Comparison of ENCODE assay signal across 1 cellular context in genomic region chr1:12149791-12150175, GRCh38.
TF ChIP-seq lines count a peak whose summit lies in the region.

No MANE protein-coding gene starts in this region.

TF ChIP-seq in GM23338, 12 proteins besides CTCF, POLR2A, EP300 and RAD21:
- TF ChIP-seq, protein P1, sequence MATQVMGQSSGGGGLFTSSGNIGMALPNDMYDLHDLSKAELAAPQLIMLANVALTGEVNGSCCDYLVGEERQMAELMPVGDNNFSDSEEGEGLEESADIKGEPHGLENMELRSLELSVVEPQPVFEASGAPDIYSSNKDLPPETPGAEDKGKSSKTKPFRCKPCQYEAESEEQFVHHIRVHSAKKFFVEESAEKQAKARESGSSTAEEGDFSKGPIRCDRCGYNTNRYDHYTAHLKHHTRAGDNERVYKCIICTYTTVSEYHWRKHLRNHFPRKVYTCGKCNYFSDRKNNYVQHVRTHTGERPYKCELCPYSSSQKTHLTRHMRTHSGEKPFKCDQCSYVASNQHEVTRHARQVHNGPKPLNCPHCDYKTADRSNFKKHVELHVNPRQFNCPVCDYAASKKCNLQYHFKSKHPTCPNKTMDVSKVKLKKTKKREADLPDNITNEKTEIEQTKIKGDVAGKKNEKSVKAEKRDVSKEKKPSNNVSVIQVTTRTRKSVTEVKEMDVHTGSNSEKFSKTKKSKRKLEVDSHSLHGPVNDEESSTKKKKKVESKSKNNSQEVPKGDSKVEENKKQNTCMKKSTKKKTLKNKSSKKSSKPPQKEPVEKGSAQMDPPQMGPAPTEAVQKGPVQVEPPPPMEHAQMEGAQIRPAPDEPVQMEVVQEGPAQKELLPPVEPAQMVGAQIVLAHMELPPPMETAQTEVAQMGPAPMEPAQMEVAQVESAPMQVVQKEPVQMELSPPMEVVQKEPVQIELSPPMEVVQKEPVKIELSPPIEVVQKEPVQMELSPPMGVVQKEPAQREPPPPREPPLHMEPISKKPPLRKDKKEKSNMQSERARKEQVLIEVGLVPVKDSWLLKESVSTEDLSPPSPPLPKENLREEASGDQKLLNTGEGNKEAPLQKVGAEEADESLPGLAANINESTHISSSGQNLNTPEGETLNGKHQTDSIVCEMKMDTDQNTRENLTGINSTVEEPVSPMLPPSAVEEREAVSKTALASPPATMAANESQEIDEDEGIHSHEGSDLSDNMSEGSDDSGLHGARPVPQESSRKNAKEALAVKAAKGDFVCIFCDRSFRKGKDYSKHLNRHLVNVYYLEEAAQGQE (IDR thresholded peaks at IDR 0.05; ENCODE audit: unreplicated experiment): no peak
- TF ChIP-seq CREB1 (CRISPR knock-in tag; IDR thresholded peaks at IDR 0.05; ENCODE audit: low read depth) (no peak), POLR2AphosphoS5 (IDR thresholded peaks at IDR 0.05; ENCODE audit: low read depth) (no peak), JUNB (IDR thresholded peaks at IDR 0.05; ENCODE audit: unreplicated experiment) (no peak), EZH2phosphoT487 (IDR thresholded peaks at IDR 0.05; ENCODE audit: unreplicated experiment) (no peak), ZNF114 (CRISPR knock-in tag; IDR thresholded peaks at IDR 0.05) (no peak), ZNF331 (CRISPR knock-in tag; IDR thresholded peaks at IDR 0.05; ENCODE audit: low read depth) (no peak), EZH2 (IDR thresholded peaks at IDR 0.05; ENCODE audit: low read depth, unreplicated experiment) (no peak), NANOG (IDR thresholded peaks at IDR 0.05; ENCODE audit: borderline replicate concordance) (no peak), STAT1 (IDR thresholded peaks at IDR 0.05; ENCODE audit: unreplicated experiment) (no peak)
- TF ChIP-seq, protein P2, sequence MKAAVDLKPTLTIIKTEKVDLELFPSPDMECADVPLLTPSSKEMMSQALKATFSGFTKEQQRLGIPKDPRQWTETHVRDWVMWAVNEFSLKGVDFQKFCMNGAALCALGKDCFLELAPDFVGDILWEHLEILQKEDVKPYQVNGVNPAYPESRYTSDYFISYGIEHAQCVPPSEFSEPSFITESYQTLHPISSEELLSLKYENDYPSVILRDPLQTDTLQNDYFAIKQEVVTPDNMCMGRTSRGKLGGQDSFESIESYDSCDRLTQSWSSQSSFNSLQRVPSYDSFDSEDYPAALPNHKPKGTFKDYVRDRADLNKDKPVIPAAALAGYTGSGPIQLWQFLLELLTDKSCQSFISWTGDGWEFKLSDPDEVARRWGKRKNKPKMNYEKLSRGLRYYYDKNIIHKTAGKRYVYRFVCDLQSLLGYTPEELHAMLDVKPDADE (IDR thresholded peaks at IDR 0.05): no peak
- TF ChIP-seq, protein P3, sequence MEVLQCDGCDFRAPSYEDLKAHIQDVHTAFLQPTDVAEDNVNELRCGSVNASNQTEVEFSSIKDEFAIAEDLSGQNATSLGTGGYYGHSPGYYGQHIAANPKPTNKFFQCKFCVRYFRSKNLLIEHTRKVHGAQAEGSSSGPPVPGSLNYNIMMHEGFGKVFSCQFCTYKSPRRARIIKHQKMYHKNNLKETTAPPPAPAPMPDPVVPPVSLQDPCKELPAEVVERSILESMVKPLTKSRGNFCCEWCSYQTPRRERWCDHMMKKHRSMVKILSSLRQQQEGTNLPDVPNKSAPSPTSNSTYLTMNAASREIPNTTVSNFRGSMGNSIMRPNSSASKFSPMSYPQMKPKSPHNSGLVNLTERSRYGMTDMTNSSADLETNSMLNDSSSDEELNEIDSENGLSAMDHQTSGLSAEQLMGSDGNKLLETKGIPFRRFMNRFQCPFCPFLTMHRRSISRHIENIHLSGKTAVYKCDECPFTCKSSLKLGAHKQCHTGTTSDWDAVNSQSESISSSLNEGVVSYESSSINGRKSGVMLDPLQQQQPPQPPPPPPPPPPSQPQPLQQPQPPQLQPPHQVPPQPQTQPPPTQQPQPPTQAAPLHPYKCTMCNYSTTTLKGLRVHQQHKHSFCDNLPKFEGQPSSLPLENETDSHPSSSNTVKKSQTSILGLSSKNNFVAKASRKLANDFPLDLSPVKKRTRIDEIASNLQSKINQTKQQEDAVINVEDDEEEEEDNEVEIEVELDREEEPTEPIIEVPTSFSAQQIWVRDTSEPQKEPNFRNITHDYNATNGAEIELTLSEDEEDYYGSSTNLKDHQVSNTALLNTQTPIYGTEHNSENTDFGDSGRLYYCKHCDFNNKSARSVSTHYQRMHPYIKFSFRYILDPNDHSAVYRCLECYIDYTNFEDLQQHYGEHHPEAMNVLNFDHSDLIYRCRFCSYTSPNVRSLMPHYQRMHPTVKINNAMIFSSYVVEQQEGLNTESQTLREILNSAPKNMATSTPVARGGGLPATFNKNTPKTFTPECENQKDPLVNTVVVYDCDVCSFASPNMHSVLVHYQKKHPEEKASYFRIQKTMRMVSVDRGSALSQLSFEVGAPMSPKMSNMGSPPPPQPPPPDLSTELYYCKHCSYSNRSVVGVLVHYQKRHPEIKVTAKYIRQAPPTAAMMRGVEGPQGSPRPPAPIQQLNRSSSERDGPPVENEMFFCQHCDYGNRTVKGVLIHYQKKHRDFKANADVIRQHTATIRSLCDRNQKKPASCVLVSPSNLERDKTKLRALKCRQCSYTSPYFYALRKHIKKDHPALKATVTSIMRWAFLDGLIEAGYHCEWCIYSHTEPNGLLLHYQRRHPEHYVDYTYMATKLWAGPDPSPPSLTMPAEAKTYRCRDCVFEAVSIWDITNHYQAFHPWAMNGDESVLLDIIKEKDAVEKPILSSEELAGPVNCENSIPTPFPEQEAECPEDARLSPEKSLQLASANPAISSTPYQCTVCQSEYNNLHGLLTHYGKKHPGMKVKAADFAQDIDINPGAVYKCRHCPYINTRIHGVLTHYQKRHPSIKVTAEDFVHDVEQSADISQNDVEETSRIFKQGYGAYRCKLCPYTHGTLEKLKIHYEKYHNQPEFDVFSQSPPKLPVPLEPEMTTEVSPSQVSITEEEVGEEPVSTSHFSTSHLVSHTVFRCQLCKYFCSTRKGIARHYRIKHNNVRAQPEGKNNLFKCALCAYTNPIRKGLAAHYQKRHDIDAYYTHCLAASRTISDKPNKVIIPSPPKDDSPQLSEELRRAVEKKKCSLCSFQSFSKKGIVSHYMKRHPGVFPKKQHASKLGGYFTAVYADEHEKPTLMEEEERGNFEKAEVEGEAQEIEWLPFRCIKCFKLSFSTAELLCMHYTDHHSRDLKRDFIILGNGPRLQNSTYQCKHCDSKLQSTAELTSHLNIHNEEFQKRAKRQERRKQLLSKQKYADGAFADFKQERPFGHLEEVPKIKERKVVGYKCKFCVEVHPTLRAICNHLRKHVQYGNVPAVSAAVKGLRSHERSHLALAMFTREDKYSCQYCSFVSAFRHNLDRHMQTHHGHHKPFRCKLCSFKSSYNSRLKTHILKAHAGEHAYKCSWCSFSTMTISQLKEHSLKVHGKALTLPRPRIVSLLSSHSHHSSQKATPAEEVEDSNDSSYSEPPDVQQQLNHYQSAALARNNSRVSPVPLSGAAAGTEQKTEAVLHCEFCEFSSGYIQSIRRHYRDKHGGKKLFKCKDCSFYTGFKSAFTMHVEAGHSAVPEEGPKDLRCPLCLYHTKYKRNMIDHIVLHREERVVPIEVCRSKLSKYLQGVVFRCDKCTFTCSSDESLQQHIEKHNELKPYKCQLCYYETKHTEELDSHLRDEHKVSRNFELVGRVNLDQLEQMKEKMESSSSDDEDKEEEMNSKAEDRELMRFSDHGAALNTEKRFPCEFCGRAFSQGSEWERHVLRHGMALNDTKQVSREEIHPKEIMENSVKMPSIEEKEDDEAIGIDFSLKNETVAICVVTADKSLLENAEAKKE (CRISPR knock-in tag; IDR thresholded peaks at IDR 0.05): no peak
TF ChIP-seq in GM23338: peak in this region for 0.
